24 cellular contexts compared by ENCODE assay signal in the genomic region with DNA sequence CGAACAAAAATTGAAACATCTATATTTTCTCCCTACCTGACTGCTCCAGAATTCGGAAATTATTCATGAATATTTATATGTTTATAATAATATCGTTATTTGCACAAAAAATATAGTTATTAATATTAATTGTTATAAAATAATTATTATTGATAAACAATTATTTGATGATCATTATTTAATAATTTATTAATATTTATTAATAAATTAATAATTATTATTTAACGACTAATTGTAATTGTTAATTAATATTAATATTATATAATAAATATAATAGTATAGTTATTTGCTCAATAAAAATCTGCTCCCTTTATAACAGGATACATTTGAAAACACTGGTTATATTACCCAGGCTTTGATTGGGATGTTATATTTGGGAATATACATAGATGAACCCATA. TPM values are rescaled to one million over a fixed set of nuclear protein-coding genes. Genes with fewer than 3 reads are reported as not detected.
DNase-seq lines count a peak whose midpoint lies in the region; FAIRE-seq and TF ChIP-seq lines count a peak whose summit lies in the region.
"Had no signal": no experiment of that assay in that cellular context is flagged by ENCODE, and none has a peak within 500 bp of the region (broad histone marks: within the 10 kb centered on the region; RNA-seq: fewer than 3 reads in every experiment).

No MANE protein-coding gene starts in this region.

- 91 to 94% (median 93%) methylated on average over 4 of the region's 4 CpGs for WGBS in small intestine, 3 donors

- no peaks in the 10 kb centered on the region for H3K36me3 ChIP-seq in small intestine (ENCODE audit: control insufficient read depth in 2 of 2, insufficient read depth in 2 of 2, low read length in 2 of 2)
- H3K36me3 ChIP-seq in vagina, result no peaks in the 10 kb centered on the region
- H3K36me3 ChIP-seq: BLaER1 had no signal

- no peak for TF ChIP-seq CTCF in nephron progenitor cell (IDR thresholded peaks at IDR 0.05)
- no peak for TF ChIP-seq CTCF in vagina (IDR thresholded peaks at IDR 0.05)

- H3K27me3 ChIP-seq in small intestine (ENCODE audit: control insufficient read depth in 2 of 2, insufficient read depth in 2 of 2, low read length in 2 of 2) (peaks cover 0 to 3% of the 10 kb centered on the region in 2 donors), vagina (no peaks in the 10 kb centered on the region)
- H3K27me3 ChIP-seq: BLaER1 had no signal

- H3K4me1 ChIP-seq in small intestine (ENCODE audit: control insufficient read depth in 2 of 2, insufficient read depth in 1 of 2, low read depth in 1 of 2, low read length in 1 of 2), result peaks cover 2 to 10% of the 10 kb centered on the region in 2 donors
- no peaks in the 10 kb centered on the region for H3K4me1 ChIP-seq in vagina

- no peaks in the 10 kb centered on the region for H3K9me3 ChIP-seq in small intestine (ENCODE audit: control insufficient read depth, low read depth)
- no peaks in the 10 kb centered on the region for H3K9me3 ChIP-seq in vagina

- H3K27ac ChIP-seq in small intestine (ENCODE audit: low read depth in 1 of 2, low read length in 1 of 2), result no peak overlapping the region
- H3K27ac ChIP-seq in vagina, result no peak overlapping the region
- H3K27ac ChIP-seq: 22Rv1, BLaER1 had no signal

- FAIRE-seq in A204.1 (lab: Jason Lieb, UNC) (peak; percentile 98), TTC549 (lab: Jason Lieb, UNC) (peak; percentile 96), frontal cortex (lab: Jason Lieb, UNC) (peak; percentile 98), small intestine (lab: Jason Lieb, UNC) (peak; percentile 93)
- FAIRE-seq: D721Med, GM12892, GM18507, HTR-8/SVneo, K562 had no signal

- TF ChIP-seq POLR2A in vagina (IDR thresholded peaks at IDR 0.05), result no peak

- H3K27me3 Mint-ChIP-seq in nephron progenitor cell (ENCODE audit: low read depth, poor library complexity), result no peaks in the 10 kb centered on the region

- H3K4me3 ChIP-seq in small intestine (ENCODE audit: low read depth in 1 of 2, low read length in 2 of 2), result no peak overlapping the region
- no peak overlapping the region for H3K4me3 ChIP-seq in vagina
- H3K4me3 ChIP-seq: BLaER1, K562 had no signal

- no peaks in the 10 kb centered on the region for H3K36me3 Mint-ChIP-seq in nephron progenitor cell (ENCODE audit: low read depth)
- H3K36me3 Mint-ChIP-seq: CD14-positive monocyte; CD8-positive, alpha-beta memory T cell had no signal

- no peaks in the 10 kb centered on the region for H3K4me1 Mint-ChIP-seq in nephron progenitor cell

- DNase-seq in frontal cortex (ENCODE audit: low spot score in 2 of 2) (no peak), small intestine (no peak), COLO829 (ENCODE audit: low spot score) (no peak), nephron progenitor cell (no peak), vagina (ENCODE audit: extremely low spot score in 2 of 2) (no peak)
- DNase-seq: Caco-2; CD8-positive, alpha-beta memory T cell; GDM1; GOT3; H7; HFFc6; IMR-90 had no signal

- no peak overlapping the region for H3K4me3 Mint-ChIP-seq in nephron progenitor cell
- H3K4me3 Mint-ChIP-seq: CD14-positive monocyte; CD8-positive, alpha-beta memory T cell; HFFc6 had no signal

- no peak overlapping the region for H3K27ac Mint-ChIP-seq in nephron progenitor cell
- H3K27ac Mint-ChIP-seq: CD14-positive monocyte; CD8-positive, alpha-beta memory T cell; HFFc6 had no signal

- peaks cover 65% of the 10 kb centered on the region for H3K9me3 Mint-ChIP-seq in nephron progenitor cell
- H3K9me3 Mint-ChIP-seq: CD14-positive monocyte; CD8-positive, alpha-beta memory T cell; HFFc6 had no signal

- intact Hi-C loops in vagina (cut with DNase I), result no loop called here

RNA-seq across cellular contexts. Expression of gene CEACAM6, which starts 14.3 kb away (rescaled TPM):
- not detected for total RNA-seq in frontal cortex
- polyA plus RNA-seq in small intestine, result 10 to 100 TPM in 2 of 3 donors, 1 to 10 TPM in 1; 8.5 to 45.8 (median 14.1) TPM
- 6.9 TPM for total RNA-seq in vagina
- total RNA-seq: CD8-positive, alpha-beta memory T cell; H7; HFFc6; IMR-90 had no signal
- polyA plus RNA-seq: AG04450; CD8-positive, alpha-beta memory T cell; IMR-90; K562 had no signal

RNA-seq across cellular contexts. Expression of gene CEACAM3, which starts 26.8 kb away (rescaled TPM):
- total RNA-seq in frontal cortex (not detected), vagina (not detected)
- under 1 TPM in 1 of 3 donors, not detected in 2; 0.24 TPM for polyA plus RNA-seq in small intestine
- total RNA-seq: A673; Caco-2; CD8-positive, alpha-beta memory T cell; H7; HFFc6; IMR-90; K562 had no signal
- polyA plus RNA-seq: AG04450; CD8-positive, alpha-beta memory T cell; IMR-90; K562 had no signal
